Comparison of ENCODE assay signal across 12 cellular contexts in the genomic region with DNA sequence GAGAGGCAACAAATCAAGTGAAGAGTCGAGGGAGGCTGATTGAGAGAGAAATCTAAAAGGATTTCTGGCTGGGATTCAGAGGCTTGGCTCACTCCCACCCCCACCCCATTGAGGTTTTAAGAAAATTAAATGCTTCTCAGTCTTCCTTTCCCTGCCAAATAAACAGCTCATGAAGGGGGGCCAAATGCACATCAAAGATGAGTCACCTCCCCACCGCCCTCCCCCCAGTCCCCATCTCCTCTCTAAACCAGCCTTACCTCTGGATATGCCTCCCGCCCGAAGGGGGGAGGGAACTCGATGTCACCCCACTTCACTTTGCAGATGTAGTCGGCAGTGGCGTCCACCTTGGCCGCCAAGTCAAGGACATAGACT. TPM values are rescaled to one million over a fixed set of nuclear protein-coding genes. Genes with fewer than 3 reads are reported as not detected.
DNase-seq lines count a peak whose midpoint lies in the region; ATAC-seq and TF ChIP-seq lines count a peak whose summit lies in the region.
"Had no signal": no experiment of that assay in that cellular context is flagged by ENCODE, and none has a peak within 500 bp of the region (broad histone marks: within the 10 kb centered on the region; RNA-seq: fewer than 3 reads in every experiment).

No MANE protein-coding gene starts in this region.

- peaks cover 33% of the 10 kb centered on the region for H3K4me1 Mint-ChIP-seq in nephron progenitor cell

- H3K36me3 Mint-ChIP-seq in nephron progenitor cell (ENCODE audit: low read depth) = peaks cover 56% of the 10 kb centered on the region

- no peak overlapping the region for H3K4me3 Mint-ChIP-seq in nephron progenitor cell
- H3K4me3 Mint-ChIP-seq: CD4-positive, alpha-beta T cell had no signal

- peak overlapping the region; percentile 95 for H3K27ac Mint-ChIP-seq in nephron progenitor cell
- H3K27ac Mint-ChIP-seq: CD4-positive, alpha-beta T cell had no signal

- H3K9me3 Mint-ChIP-seq in nephron progenitor cell = no peaks in the 10 kb centered on the region
- H3K9me3 Mint-ChIP-seq: activated naive CD4-positive, alpha-beta T cell treated with anti-CD3 and anti-CD28 coated beads, Interleukin-2, amount 50 U/mL, for 72 hours; CD4-positive, alpha-beta T cell had no signal

- DNase-seq in AG08395 (ENCODE audit: low spot score) (peak; percentile 74), HT1080 (ENCODE audit: low read depth) (peak; percentile 62), astrocyte of the hippocampus (ENCODE audit: low read depth, low spot score) (peak; percentile 92), nephron progenitor cell (no peak), NCI-H510A (lab: John Stamatoyannopoulos, UW) (no peak), iPS-NIHi7 (ENCODE audit: extremely low spot score) (no peak), NCI-H1105 treated with DMSO at 0.1 percent for 48 hours (lab: John Stamatoyannopoulos, UW) (no peak)
- DNase-seq: activated CD4-positive, alpha-beta T cell treated with anti-CD3 and anti-CD28 coated beads, Interleukin-2, amount 50 U/mL, for 1 hour; CD4-positive, alpha-beta T cell had no signal

- ATAC-seq in GM21526 (IDR thresholded peaks at IDR 0.05; ENCODE audit: low FRiP score, unreplicated experiment) = no peak
- ATAC-seq: activated naive CD4-positive, alpha-beta T cell treated with anti-CD3 and anti-CD28 coated beads, Interleukin-2, amount 50 U/mL, for 72 hours; GM12878 had no signal

- no peak for TF ChIP-seq CTCF in nephron progenitor cell (IDR thresholded peaks at IDR 0.05)

- peaks cover 4% of the 10 kb centered on the region for H3K27me3 Mint-ChIP-seq in nephron progenitor cell (ENCODE audit: low read depth, poor library complexity)
- H3K27me3 Mint-ChIP-seq: CD4-positive, alpha-beta T cell had no signal

RNA-seq across cellular contexts. Expression of a gene that starts 11.6 kb away (rescaled TPM):
- total RNA-seq in HT1080 (2014; rRNA removed; shearing (Covaris generic)) = 205 and 226 TPM in 2 replicates
- polyA plus RNA-seq in HT1080 (2015; cell fraction: cytosol; rRNA removed) = 122 and 143 TPM in 2 replicates
- 317 and 321 TPM in 2 replicates for polyA plus RNA-seq in HT1080 (2015; cell fraction: nucleus; rRNA removed)

RNA-seq across cellular contexts. Expression of a gene that starts 23.2 kb away (rescaled TPM):
- 0.10 TPM in 1 of 2 replicates, not detected in the other for total RNA-seq in HT1080 (2014; rRNA removed; shearing (Covaris generic))
- 0.21 and 0.98 TPM in 2 replicates for polyA plus RNA-seq in HT1080 (2015; cell fraction: cytosol; rRNA removed)
- 0.74 and 2.6 TPM in 2 replicates for polyA plus RNA-seq in HT1080 (2015; cell fraction: nucleus; rRNA removed)

RNA-seq across cellular contexts. Expression of a gene that starts 41.9 kb away (rescaled TPM):
- 25.1 and 26.3 TPM in 2 replicates for total RNA-seq in HT1080 (2014; rRNA removed; shearing (Covaris generic))
- 5.8 and 8.5 TPM in 2 replicates for polyA plus RNA-seq in HT1080 (2015; cell fraction: cytosol; rRNA removed)
- 10.3 and 12.5 TPM in 2 replicates for polyA plus RNA-seq in HT1080 (2015; cell fraction: nucleus; rRNA removed)

RNA-seq across cellular contexts. Expression of a gene that starts 59.4 kb away (rescaled TPM):
- 41.7 and 66.7 TPM in 2 replicates for total RNA-seq in HT1080 (2014; rRNA removed; shearing (Covaris generic))
- polyA plus RNA-seq in HT1080 (2015; cell fraction: cytosol; rRNA removed) = 45.1 and 49.7 TPM in 2 replicates
- 40.0 and 41.4 TPM in 2 replicates for polyA plus RNA-seq in HT1080 (2015; cell fraction: nucleus; rRNA removed)

Comparison
In these comparisons a context has a peak if more than half of its experiments do, and no peak if none do; other contexts are left out.
1. DNase-seq: peak in AG08395 (single experiment), HT1080 (single experiment) and astrocyte of the hippocampus (single experiment); none in nephron progenitor cell (single experiment), NCI-H510A (single experiment), iPS-NIHi7 (single experiment) and NCI-H1105 treated with DMSO at 0.1 percent for 48 hours (single experiment).